Comparison of ENCODE assay signal across 9 cellular contexts in genomic region chr11:32385998-32386397, GRCh38. TPM values are rescaled to one million over a fixed set of nuclear protein-coding genes. Genes with fewer than 3 reads are reported as not detected.
A peak's percentile ranks its signal among the peaks of the same experiment; 100 is the strongest.
DNase-seq lines count a peak whose midpoint lies in the region; ATAC-seq and TF ChIP-seq lines count a peak whose summit lies in the region.
"Had no signal": no experiment of that assay in that cellular context is flagged by ENCODE, and none has a peak within 500 bp of the region (broad histone marks: within the 10 kb centered on the region; RNA-seq: fewer than 3 reads in every experiment).

No MANE protein-coding gene starts in this region.

- no peaks in the 10 kb centered on the region for H3K27me3 ChIP-seq in MM.1S (replicated peaks; ENCODE audit: insufficient read depth, low read length)

- no peaks in the 10 kb centered on the region for H3K4me1 Mint-ChIP-seq in progenitor cell of endocrine pancreas (ENCODE audit: low read depth)
- H3K4me1 Mint-ChIP-seq: activated naive CD8-positive, alpha-beta T cell treated with anti-CD3 and anti-CD28 coated beads, Interleukin-2, amount 10 ng/mL, durations not matched to agents 7 days and 5 days had no signal

- no peaks in the 10 kb centered on the region for H3K9me3 ChIP-seq in MM.1S (replicated peaks; ENCODE audit: insufficient read depth, low read length)

- H3K79me2 ChIP-seq in MM.1S (ENCODE audit: low read length): no peaks in the 10 kb centered on the region
- H3K79me2 ChIP-seq: parathyroid adenoma had no signal

- TF ChIP-seq CTCF in GM10266 (IDR thresholded peaks at IDR 0.05; ENCODE audit: control insufficient read depth, insufficient read depth, low read depth, missing control alignments) (no peak), MM.1S (IDR thresholded peaks at IDR 0.05; ENCODE audit: low read length) (peak; percentile 36), progenitor cell of endocrine pancreas (IDR thresholded peaks at IDR 0.05; ENCODE audit: unreplicated experiment) (peak; percentile 58)

- H3K4me3 ChIP-seq in MM.1S (ENCODE audit: low read length): no peak overlapping the region

- no peaks in the 10 kb centered on the region for H3F3A ChIP-seq in MM.1S (ENCODE audit: insufficient read depth, low read length)

- no peak overlapping the region for H3K27ac Mint-ChIP-seq in progenitor cell of endocrine pancreas
- H3K27ac Mint-ChIP-seq: activated naive CD8-positive, alpha-beta T cell treated with anti-CD3 and anti-CD28 coated beads, Interleukin-2, amount 10 ng/mL, durations not matched to agents 7 days and 5 days had no signal

- H3K9ac ChIP-seq in MM.1S (ENCODE audit: low read length): no peak overlapping the region
- H3K9ac ChIP-seq: parathyroid adenoma had no signal

- H3K4me2 ChIP-seq in MM.1S (ENCODE audit: low read depth, low read length): no peak overlapping the region

- ATAC-seq in HG03280 (IDR thresholded peaks at IDR 0.05; ENCODE audit: unreplicated experiment): no peak

- H3K27me3 Mint-ChIP-seq in progenitor cell of endocrine pancreas: peaks cover 56% of the 10 kb centered on the region

- DNase-seq in GM10266 (ENCODE audit: extremely low spot score) (peak; percentile 41), MM.1S (peak; percentile 27), dermis blood vessel endothelial cell (peak; percentile 47), progenitor cell of endocrine pancreas (ENCODE audit: low spot score, unreplicated experiment) (no peak), middle frontal gyrus (ENCODE audit: extremely low spot score, low spot score) (no peak), SKM-1 (lab: John Stamatoyannopoulos, UW; ENCODE audit: unreplicated experiment) (no peak)
- DNase-seq: activated naive CD8-positive, alpha-beta T cell treated with anti-CD3 and anti-CD28 coated beads, Interleukin-2, amount 10 ng/mL, durations not matched to agents 7 days and 5 days had no signal

- no peaks in the 10 kb centered on the region for H3K4me1 ChIP-seq in MM.1S (ENCODE audit: low read length)
- H3K4me1 ChIP-seq: parathyroid adenoma had no signal

- no peak overlapping the region for H3K4me3 Mint-ChIP-seq in progenitor cell of endocrine pancreas (ENCODE audit: low read depth)
- H3K4me3 Mint-ChIP-seq: activated naive CD8-positive, alpha-beta T cell treated with anti-CD3 and anti-CD28 coated beads, Interleukin-2, amount 10 ng/mL, durations not matched to agents 7 days and 5 days had no signal

- no peaks in the 10 kb centered on the region for H3K9me2 ChIP-seq in MM.1S (replicated peaks; ENCODE audit: insufficient read depth, low read length)

- H4K20me1 ChIP-seq in MM.1S (ENCODE audit: insufficient read depth, low read length): no peaks in the 10 kb centered on the region

- H3K9me3 Mint-ChIP-seq in progenitor cell of endocrine pancreas (ENCODE audit: low read depth): no peaks in the 10 kb centered on the region
- H3K9me3 Mint-ChIP-seq: activated naive CD8-positive, alpha-beta T cell treated with anti-CD3 and anti-CD28 coated beads, Interleukin-2, amount 10 ng/mL, durations not matched to agents 7 days and 5 days had no signal

- H3K36me3 ChIP-seq in MM.1S (replicated peaks; ENCODE audit: insufficient read depth, low read length): no peaks in the 10 kb centered on the region

- no peaks in the 10 kb centered on the region for H3K36me3 Mint-ChIP-seq in progenitor cell of endocrine pancreas (ENCODE audit: insufficient read depth)
- H3K36me3 Mint-ChIP-seq: activated naive CD8-positive, alpha-beta T cell treated with anti-CD3 and anti-CD28 coated beads, Interleukin-2, amount 10 ng/mL, durations not matched to agents 7 days and 5 days had no signal

- no peak overlapping the region for H2AFZ ChIP-seq in MM.1S (ENCODE audit: low read length)
- H2AFZ ChIP-seq: parathyroid adenoma had no signal

- H3K27ac ChIP-seq in MM.1S (ENCODE audit: low read length): no peak overlapping the region
- H3K27ac ChIP-seq: parathyroid adenoma had no signal

RNA-seq across cellular contexts. Expression of gene WT1, which starts 49.3 kb away (rescaled TPM):
- total RNA-seq in dermis blood vessel endothelial cell (not detected in 2 replicates), progenitor cell of endocrine pancreas (not detected in 2 replicates)
- total RNA-seq: activated naive CD8-positive, alpha-beta T cell treated with anti-CD3 and anti-CD28 coated beads, Interleukin-2, amount 10 ng/mL, durations not matched to agents 7 days and 5 days had no signal

Comparison
In these comparisons a context has a peak if more than half of its experiments do, and no peak if none do; other contexts are left out.
1. DNase-seq: peak in GM10266 (single experiment), MM.1S (single experiment) and dermis blood vessel endothelial cell (single experiment); none in progenitor cell of endocrine pancreas (single experiment), middle frontal gyrus (single experiment) and SKM-1 (single experiment).